1 cellular context compared by ENCODE assay signal in genomic region chr15:45648521-45649200, GRCh38.
A peak's percentile ranks its signal among the peaks of the same experiment; 100 is the strongest.
TF ChIP-seq lines count a peak whose summit lies in the region.

No MANE protein-coding gene starts in this region.

TF ChIP-seq in SK-N-SH, 30 proteins besides CTCF, POLR2A, EP300 and RAD21 (continued from another document):
- TF ChIP-seq USF1 (IDR thresholded peaks at IDR 0.05; ENCODE audit: borderline replicate concordance, low read depth): peak; percentile 51; the same call in 1 of the 2 replicates
- TF ChIP-seq NRF1 (IDR thresholded peaks at IDR 0.05; ENCODE audit: low read depth, low read length): no peak
- TF ChIP-seq MEF2A (IDR thresholded peaks at IDR 0.05; ENCODE audit: borderline replicate concordance, low read depth): no peak
- peak; percentile 23; the same call in 1 of the 2 replicates for TF ChIP-seq TCF12 (IDR thresholded peaks at IDR 0.05)
- TF ChIP-seq ZBTB33 (IDR thresholded peaks at IDR 0.05; ENCODE audit: borderline replicate concordance, low read depth): no peak
- TF ChIP-seq FOSL2 (IDR thresholded peaks at IDR 0.05; ENCODE audit: borderline replicate concordance, low read depth): peak; percentile 56
- TF ChIP-seq TAF1 (IDR thresholded peaks at IDR 0.05; ENCODE audit: borderline replicate concordance, low read depth, low read length): no peak
- no peak for TF ChIP-seq IRF3 (IDR thresholded peaks at IDR 0.05; ENCODE audit: low read depth, low read length)
- TF ChIP-seq TEAD4 (IDR thresholded peaks at IDR 0.05; ENCODE audit: borderline replicate concordance, insufficient read depth): no peak
- no peak for TF ChIP-seq PBX3 (IDR thresholded peaks at IDR 0.05)
- TF ChIP-seq GATA2 (CRISPR knock-in tag; IDR thresholded peaks at IDR 0.05): no peak
- TF ChIP-seq RFX5 (IDR thresholded peaks at IDR 0.05; ENCODE audit: low read length): no peak
